Comparison of ENCODE assay signal across 11 cellular contexts in the genomic region with DNA sequence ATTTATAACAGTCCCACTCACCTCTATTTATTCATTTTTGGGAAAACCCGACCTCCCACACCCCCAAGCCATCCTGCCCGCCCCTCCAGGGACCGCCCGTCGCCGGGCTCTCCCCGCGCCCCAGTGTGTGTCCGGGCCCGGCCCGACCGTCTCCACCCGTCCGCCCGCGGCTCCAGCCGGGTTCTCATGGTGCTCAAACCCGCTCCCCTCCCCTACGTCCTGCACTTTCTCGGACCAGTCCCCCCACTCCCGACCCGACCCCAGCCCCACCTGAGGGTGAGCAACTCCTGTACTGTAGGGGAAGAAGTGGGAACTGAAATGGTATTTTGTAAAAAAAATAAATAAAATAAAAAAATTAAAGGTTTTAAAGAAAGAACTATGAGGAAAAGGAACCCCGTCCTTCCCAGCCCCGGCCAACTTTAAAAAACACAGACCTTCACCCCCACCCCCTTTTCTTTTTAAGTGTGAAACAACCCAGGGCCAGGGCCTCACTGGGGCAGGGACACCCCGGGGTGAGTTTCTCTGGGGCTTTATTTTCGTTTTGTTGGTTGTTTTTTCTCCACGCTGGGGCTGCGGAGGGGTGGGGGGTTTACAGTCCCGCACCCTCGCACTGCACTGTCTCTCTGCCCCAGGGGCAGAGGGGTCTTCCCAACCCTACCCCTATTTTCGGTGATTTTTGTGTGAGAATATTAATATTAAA. TPM values are rescaled to one million over a fixed set of nuclear protein-coding genes. Genes with fewer than 3 reads are reported as not detected.
DNase-seq lines count a peak whose midpoint lies in the region; ATAC-seq and TF ChIP-seq lines count a peak whose summit lies in the region.
"Had no signal": no experiment of that assay in that cellular context is flagged by ENCODE, and none has a peak within 500 bp of the region (broad histone marks: within the 10 kb centered on the region; RNA-seq: fewer than 3 reads in every experiment).

No MANE protein-coding gene starts in this region.

- H3K4me3 Mint-ChIP-seq in brain (peak overlapping the region in 4 of 5 experiments; percentile 33 to 56 (median 38)), nephron (peak overlapping the region; percentile 36 to 66 (median 41))

- peak overlapping the region; percentile 78 for H3K27ac ChIP-seq in HUES48 (ENCODE audit: low read depth, low read length)

- peaks cover 56% of the 10 kb centered on the region for H3K27me3 ChIP-seq in HUES48 (ENCODE audit: control insufficient read depth, insufficient read depth, low read length)

- H3K36me3 Mint-ChIP-seq in brain (peaks cover 43% of the 10 kb centered on the region), nephron (ENCODE audit: low read depth) (peaks cover 50% of the 10 kb centered on the region)

- no peaks in the 10 kb centered on the region for H3K9me3 Mint-ChIP-seq in brain
- H3K9me3 Mint-ChIP-seq in nephron: no peaks in the 10 kb centered on the region

- DNase-seq in T-helper 1 cell: no peak
- DNase-seq: GM23248; NCI-H1105 treated with DMSO at 0.1 percent for 48 hours; OCI-M1; small intestine; stimulated activated naive CD8-positive, alpha-beta T cell treated with anti-CD3 and anti-CD28 coated beads, Interleukin-15, Interleukin-2, amounts not matched to agents 100 U/mL and 50 U/mL, for 24 hours had no signal

- no peak for TF ChIP-seq CTCF in brain (conservative IDR thresholded peaks at IDR 0.05)
- no peak for TF ChIP-seq CTCF in nephron (IDR thresholded peaks at IDR 0.05; ENCODE audit: unreplicated experiment in 3 of 3)

- H3K4me1 Mint-ChIP-seq in brain (peaks cover 24% of the 10 kb centered on the region), nephron (peaks cover 5% of the 10 kb centered on the region)

- H3K4me1 ChIP-seq in HUES48 (ENCODE audit: control insufficient read depth, insufficient read depth, low read length): peaks cover 31% of the 10 kb centered on the region; the same call in 1 of the 2 replicates

- H3K27ac Mint-ChIP-seq in brain (peak overlapping the region in 3 of 5 experiments; percentile 27 to 78 (median 52)), nephron (no peak overlapping the region)

- peaks cover 3% of the 10 kb centered on the region for H3K27me3 Mint-ChIP-seq in brain
- peaks cover 3% of the 10 kb centered on the region for H3K27me3 Mint-ChIP-seq in nephron (ENCODE audit: low read depth)

- H3K9me3 ChIP-seq in HUES48 (ENCODE audit: control insufficient read depth, insufficient read depth, low read length): no peaks in the 10 kb centered on the region

- ATAC-seq in HG03469 (IDR thresholded peaks at IDR 0.05; ENCODE audit: unreplicated experiment): no peak
- ATAC-seq in GM19351 (IDR thresholded peaks at IDR 0.05; ENCODE audit: unreplicated experiment): no peak
- ATAC-seq: stimulated activated naive CD8-positive, alpha-beta T cell treated with anti-CD3 and anti-CD28 coated beads, Interleukin-15, Interleukin-2, amounts not matched to agents 100 U/mL and 50 U/mL, for 24 hours had no signal

- H3K9ac ChIP-seq in HUES48 (ENCODE audit: low read depth, low read length): no peak overlapping the region

- peak overlapping the region; percentile 48 for H3K4me3 ChIP-seq in HUES48 (ENCODE audit: low read depth, low read length)
- H3K4me3 ChIP-seq: GM23248 had no signal

- peaks cover 10% of the 10 kb centered on the region for H3K36me3 ChIP-seq in HUES48 (ENCODE audit: control insufficient read depth, insufficient read depth, low read length)

RNA-seq across cellular contexts. Expression of a gene that starts 0.6 kb away (rescaled TPM):
- polyA plus RNA-seq in brain (ENCODE audit: insufficient read depth, low read depth, low replicate concordance): 9.8 TPM
- polyA plus RNA-seq: GM23248 had no signal

RNA-seq across cellular contexts. Expression of a gene that starts 3.1 kb away (rescaled TPM):
- 262 TPM for polyA plus RNA-seq in brain (ENCODE audit: insufficient read depth, low read depth, low replicate concordance)

RNA-seq across cellular contexts. Expression of a gene that starts 3.6 kb away (rescaled TPM):
- polyA plus RNA-seq in brain (ENCODE audit: insufficient read depth, low read depth, low replicate concordance): 11.5 TPM

RNA-seq across cellular contexts. Expression of a gene that starts 20.2 kb away (rescaled TPM):
- polyA plus RNA-seq in brain (ENCODE audit: insufficient read depth, low read depth, low replicate concordance): 31.8 TPM

RNA-seq across cellular contexts. Expression of a gene that starts 34.4 kb away (rescaled TPM):
- polyA plus RNA-seq in brain (ENCODE audit: insufficient read depth, low read depth, low replicate concordance): 76.2 TPM

Comparison
In these comparisons a context has a peak if more than half of its experiments do, and no peak if none do; other contexts are left out.
1. H3K27ac Mint-ChIP-seq: peak in brain (3 of 5); none in nephron (0 of 3).